8 cellular contexts compared by ENCODE assay signal in genomic region chr20:1005452-1006027, GRCh38. TPM values are rescaled to one million over a fixed set of nuclear protein-coding genes. Genes with fewer than 3 reads are reported as not detected.
DNase-seq lines count a peak whose midpoint lies in the region; ATAC-seq and TF ChIP-seq lines count a peak whose summit lies in the region.
"Had no signal": no experiment of that assay in that cellular context is flagged by ENCODE, and none has a peak within 500 bp of the region (broad histone marks: within the 10 kb centered on the region; RNA-seq: fewer than 3 reads in every experiment).

No MANE protein-coding gene starts in this region.

- H3K4me2 ChIP-seq in trophoblast cell (ENCODE audit: low read length), result no peak overlapping the region

- no CpG with 5 or more reads among the region's 5 CpGs for WGBS in trophoblast cell (ENCODE audit: extremely low coverage, insufficient coverage, insufficient read length)

- ATAC-seq in HG02759 (IDR thresholded peaks at IDR 0.05; ENCODE audit: unreplicated experiment) (peak; percentile 57), HG02763 (IDR thresholded peaks at IDR 0.05; ENCODE audit: unreplicated experiment) (no peak)

- H3K79me2 ChIP-seq in trophoblast cell (ENCODE audit: control insufficient read depth, insufficient read depth, low read length, poor library complexity), result no peaks in the 10 kb centered on the region

- peak; percentile 60 for DNase-seq in GM12865 (ENCODE audit: low read depth)
- peak; percentile 84 for DNase-seq in NCI-H82 (lab: John Stamatoyannopoulos, UW)
- DNase-seq in T47D (ENCODE audit: low read depth in 1 of 2, low spot score in 1 of 2), result peak; percentile 85 to 92
- DNase-seq in trophoblast cell, result peak; percentile 54 to 59
- DNase-seq in T1000 (lab: John Stamatoyannopoulos, UW), result no peak

- H4K8ac ChIP-seq in trophoblast cell (ENCODE audit: low read depth, low read length), result peak overlapping the region; percentile 56

- H3K36me3 ChIP-seq in trophoblast cell (ENCODE audit: control insufficient read depth in 1 of 2, insufficient read depth in 2 of 2, low read length in 2 of 2), result no peaks in the 10 kb centered on the region
- H3K36me3 ChIP-seq: SJCRH30 had no signal

- no peak overlapping the region for H3K4me3 ChIP-seq in GM12865 (ENCODE audit: low read depth, low read length)
- H3K4me3 ChIP-seq in trophoblast cell (ENCODE audit: low read depth, low read length), result no peak overlapping the region
- H3K4me3 ChIP-seq: SJCRH30 had no signal

- H3K4ac ChIP-seq in trophoblast cell (ENCODE audit: low read depth, low read length), result no peak overlapping the region

- H2BK120ac ChIP-seq in trophoblast cell (ENCODE audit: insufficient read depth, low read length, poor library complexity), result no peak overlapping the region

- no peak overlapping the region for H3K23ac ChIP-seq in trophoblast cell (ENCODE audit: low read length)

- peaks cover 6 to 7% of the 10 kb centered on the region in 2 experiments for H3K4me1 ChIP-seq in trophoblast cell (ENCODE audit: control insufficient read depth in 1 of 2, insufficient read depth in 2 of 2, low read length in 2 of 2)
- H3K4me1 ChIP-seq: SJCRH30 had no signal

- H3K18ac ChIP-seq in trophoblast cell (ENCODE audit: low read length), result no peak overlapping the region

- no peak overlapping the region for H2BK5ac ChIP-seq in trophoblast cell (ENCODE audit: low read depth, low read length, poor library complexity)

- in situ Hi-C loops in T47D (cut with HindIII; ENCODE audit: low pct_unique_long_range_greater_than_20kb, low sequenced_read_pairs), result no loop called here

- H3K79me1 ChIP-seq in trophoblast cell (ENCODE audit: low read length), result no peaks in the 10 kb centered on the region

- H2BK12ac ChIP-seq in trophoblast cell (ENCODE audit: low read length), result no peak overlapping the region

- H3K27ac ChIP-seq in trophoblast cell (ENCODE audit: low read depth, low read length), result no peak overlapping the region
- H3K27ac ChIP-seq: SJCRH30 had no signal

- peaks cover 23% of the 10 kb centered on the region for H3K27me3 ChIP-seq in trophoblast cell (ENCODE audit: insufficient read depth, low read length)
- H3K27me3 ChIP-seq: SJCRH30 had no signal

- H3K9ac ChIP-seq in trophoblast cell (ENCODE audit: low read length), result no peak overlapping the region

- no peak for TF ChIP-seq CTCF in GM12865 (IDR thresholded peaks at IDR 0.05; ENCODE audit: insufficient read depth, low read depth, low read length, missing control alignments)

- H2AK5ac ChIP-seq in trophoblast cell (ENCODE audit: low read length), result no peak overlapping the region

- H3K9me3 ChIP-seq in trophoblast cell (ENCODE audit: insufficient read depth, low read depth, low read length), result peaks cover 3% of the 10 kb centered on the region
- H3K9me3 ChIP-seq: SJCRH30 had no signal

- H4K91ac ChIP-seq in trophoblast cell (ENCODE audit: low read depth, low read length), result peak overlapping the region; percentile 27

- H4K12ac ChIP-seq in trophoblast cell (ENCODE audit: low read depth, low read length), result no peak overlapping the region

- H2AFZ ChIP-seq in trophoblast cell (ENCODE audit: insufficient read depth, low read length, poor library complexity), result peak overlapping the region; percentile 18

- no peak overlapping the region for H3K14ac ChIP-seq in trophoblast cell (ENCODE audit: low read length)

RNA-seq across cellular contexts. Expression of gene RSPO4, which starts 3.4 kb away (rescaled TPM):
- polyA plus RNA-seq in trophoblast cell (2013), result 0.28 and 0.37 TPM in 2 replicates
